Comparison of ENCODE assay signal across 19 cellular contexts in the genomic region with DNA sequence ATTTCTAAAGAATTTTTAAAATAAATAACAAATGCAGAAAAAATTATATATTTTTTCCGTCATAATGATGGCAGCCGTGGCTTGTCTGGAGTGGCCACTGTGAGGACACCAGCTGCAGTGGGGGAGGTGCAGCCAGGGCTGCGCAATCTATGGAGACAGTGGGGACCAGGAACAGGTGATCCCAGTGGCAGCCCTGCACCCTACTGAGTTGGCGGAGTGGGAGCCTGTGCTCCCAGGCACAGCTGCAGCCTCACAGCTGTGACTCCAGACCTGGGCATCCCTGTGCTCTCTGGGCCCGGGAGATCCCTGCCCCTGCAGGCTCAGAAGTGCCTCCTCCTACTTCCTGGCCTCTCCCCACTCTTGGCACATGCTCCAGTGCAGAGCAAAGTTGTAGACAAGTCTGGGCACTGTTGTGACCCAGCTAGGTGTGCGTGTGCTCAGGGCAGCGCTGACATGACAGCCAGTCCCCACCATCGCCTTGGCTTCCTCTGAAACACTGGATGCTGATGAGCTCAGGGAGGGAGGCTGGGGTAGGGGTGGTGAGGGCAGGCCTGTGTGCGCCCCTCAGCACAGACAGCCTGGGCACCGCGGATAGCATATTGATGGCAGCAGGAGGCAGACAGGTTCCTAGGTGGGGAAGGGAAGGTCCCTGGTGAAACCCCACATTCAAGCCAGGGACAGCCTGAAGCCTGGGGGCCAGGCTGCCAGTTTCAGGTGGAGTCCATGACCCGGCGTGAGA.
DNase-seq lines count a peak whose midpoint lies in the region; ATAC-seq and TF ChIP-seq lines count a peak whose summit lies in the region.
"Had no signal": no experiment of that assay in that cellular context is flagged by ENCODE, and none has a peak within 500 bp of the region (broad histone marks: within the 10 kb centered on the region; RNA-seq: fewer than 3 reads in every experiment).

No MANE protein-coding gene starts in this region.

- no peak overlapping the region for H2BK12ac ChIP-seq in neuronal stem cell (ENCODE audit: low read length)

- H3K27ac ChIP-seq in RWPE1: peak overlapping the region; percentile 78
- no peak overlapping the region for H3K27ac ChIP-seq in neuronal stem cell (replicated peaks; ENCODE audit: low read length)
- H3K27ac ChIP-seq: A549 had no signal

- no peak overlapping the region for H2AFZ ChIP-seq in neuronal stem cell (ENCODE audit: low read length)

- H3K27me3 ChIP-seq in BE2C (no peaks in the 10 kb centered on the region), neuronal stem cell (ENCODE audit: control insufficient read depth in 3 of 3, insufficient read depth in 3 of 3, low read depth in 1 of 3, low read length in 3 of 3) (no peaks in the 10 kb centered on the region)

- no peak overlapping the region for H3K4ac ChIP-seq in neuronal stem cell (ENCODE audit: low read length)

- H3K36me3 ChIP-seq in BE2C (no peaks in the 10 kb centered on the region), neuronal stem cell (replicated peaks in 1 of 2; ENCODE audit: control insufficient read depth in 2 of 2, insufficient read depth in 2 of 2, low read length in 2 of 2) (no peaks in the 10 kb centered on the region)

- no peaks in the 10 kb centered on the region for H3K79me1 ChIP-seq in neuronal stem cell (ENCODE audit: low read depth, low read length)

- H3K23ac ChIP-seq in neuronal stem cell (ENCODE audit: low read depth, low read length, poor library complexity): peak overlapping the region; percentile 49

- POLR2A ChIA-PET in RWPE1 (lab: Yijun Ruan, JAX; ENCODE audit: low non-redundant PET): no interaction called here

- H3K4me3 ChIP-seq in BE2C (ENCODE audit: low read depth, low read length) (no peak overlapping the region), neuronal stem cell (ENCODE audit: low read length in 2 of 2) (no peak overlapping the region)
- H3K4me3 ChIP-seq: A549 had no signal

- no peak overlapping the region for H2BK15ac ChIP-seq in neuronal stem cell (ENCODE audit: low read length)

- H3K4me1 ChIP-seq in BE2C (no peaks in the 10 kb centered on the region), neuronal stem cell (ENCODE audit: control insufficient read depth in 2 of 2, insufficient read depth in 1 of 2, low read depth in 1 of 2, low read length in 2 of 2) (no peaks in the 10 kb centered on the region)
- H3K4me1 ChIP-seq: A549 had no signal

- peak; percentile 88 for ATAC-seq in esophagus mucosa
- ATAC-seq: A549, Panc1 had no signal

- H3K9me3 ChIP-seq in BE2C (no peaks in the 10 kb centered on the region), neuronal stem cell (replicated peaks in 1 of 2; ENCODE audit: control insufficient read depth in 2 of 2, insufficient read depth in 1 of 2, low read depth in 1 of 2, low read length in 2 of 2) (peaks cover 0 to 9% of the 10 kb centered on the region in 2 donors)
- H3K9me3 ChIP-seq: A549 had no signal

- no peak overlapping the region for H3K9ac ChIP-seq in neuronal stem cell (ENCODE audit: low read depth, low read length, poor library complexity)

- H3K9me3 Mint-ChIP-seq in activated naive CD4-positive, alpha-beta T cell treated with anti-CD3 and anti-CD28 coated beads, Interleukin-2, amount 10 ng/mL, durations not matched to agents 7 days and 5 days: no peaks in the 10 kb centered on the region

- H4K91ac ChIP-seq in neuronal stem cell (ENCODE audit: low read depth, low read length, poor library complexity): no peak overlapping the region

- no peak overlapping the region for H3K4me2 ChIP-seq in neuronal stem cell (ENCODE audit: insufficient read depth, low read length, poor library complexity, severe bottlenecking)
- H3K4me2 ChIP-seq: A549 had no signal

- H4K8ac ChIP-seq in neuronal stem cell (ENCODE audit: low read depth, low read length): no peak overlapping the region

- H3K4me3 Mint-ChIP-seq in activated naive CD4-positive, alpha-beta T cell treated with anti-CD3 and anti-CD28 coated beads, Interleukin-2, amount 10 ng/mL, durations not matched to agents 7 days and 5 days: no peak overlapping the region
- H3K4me3 Mint-ChIP-seq: CD4-positive, CD25-positive, alpha-beta regulatory T cell had no signal

- H3K27me3 Mint-ChIP-seq in activated naive CD4-positive, alpha-beta T cell treated with anti-CD3 and anti-CD28 coated beads, Interleukin-2, amount 10 ng/mL, durations not matched to agents 7 days and 5 days: no peaks in the 10 kb centered on the region
- H3K27me3 Mint-ChIP-seq: CD4-positive, CD25-positive, alpha-beta regulatory T cell had no signal

- peak; percentile 9 for DNase-seq in BE2C
- no peak for DNase-seq in RWPE1 (ENCODE audit: low spot score)
- no peak for DNase-seq in neuronal stem cell (ENCODE audit: low spot score)
- DNase-seq in activated naive CD4-positive, alpha-beta T cell treated with anti-CD3 and anti-CD28 coated beads, Interleukin-2, amount 10 ng/mL, durations not matched to agents 7 days and 5 days: no peak
- no peak for DNase-seq in AML-193 (lab: John Stamatoyannopoulos, UW)
- no peak for DNase-seq in amygdala (lab: John Stamatoyannopoulos, UW)
- no peak for DNase-seq in dermis blood vessel endothelial cell
- DNase-seq: CD4-positive, CD25-positive, alpha-beta regulatory T cell; EL; GF-D8; KBM-7; NCI-H1105; NCI-H2029 treated with DMSO at 0.1 percent for 48 hours; NCI-H226; NCI-H510A treated with DMSO at 0.1 percent for 48 hours; NCI-H748 treated with DMSO at 0.1 percent for 48 hours had no signal

- no peaks in the 10 kb centered on the region for H3K4me1 Mint-ChIP-seq in activated naive CD4-positive, alpha-beta T cell treated with anti-CD3 and anti-CD28 coated beads, Interleukin-2, amount 10 ng/mL, durations not matched to agents 7 days and 5 days
- H3K4me1 Mint-ChIP-seq: CD4-positive, CD25-positive, alpha-beta regulatory T cell had no signal

- H3K36me3 Mint-ChIP-seq in activated naive CD4-positive, alpha-beta T cell treated with anti-CD3 and anti-CD28 coated beads, Interleukin-2, amount 10 ng/mL, durations not matched to agents 7 days and 5 days: no peaks in the 10 kb centered on the region
- H3K36me3 Mint-ChIP-seq: CD4-positive, CD25-positive, alpha-beta regulatory T cell had no signal

- no peak overlapping the region for H2BK5ac ChIP-seq in neuronal stem cell (ENCODE audit: low read length)

- no peak overlapping the region for H2BK120ac ChIP-seq in neuronal stem cell (ENCODE audit: low read depth, low read length)

- no peak overlapping the region for H3K14ac ChIP-seq in neuronal stem cell (ENCODE audit: low read length)

- CTCF ChIA-PET in RWPE1 (lab: Yijun Ruan, JAX): interaction anchor here (0.6 kb wide), 1 partner anchor 22 kb away, joined by 3 read pairs; no protein-coding TSS in a partner anchor
- CTCF ChIA-PET in activated naive CD4-positive, alpha-beta T cell treated with anti-CD3 and anti-CD28 coated beads, Interleukin-2, amount 10 ng/mL, durations not matched to agents 7 days and 5 days (lab: Charles Lee): no interaction called here

- no peak overlapping the region for H2AK5ac ChIP-seq in neuronal stem cell (ENCODE audit: low read depth, low read length)

- H3K27ac Mint-ChIP-seq in activated naive CD4-positive, alpha-beta T cell treated with anti-CD3 and anti-CD28 coated beads, Interleukin-2, amount 10 ng/mL, durations not matched to agents 7 days and 5 days: no peak overlapping the region
- H3K27ac Mint-ChIP-seq: CD4-positive, CD25-positive, alpha-beta regulatory T cell had no signal

- no CpG with 5 or more reads among the region's 13 CpGs for WGBS in neuronal stem cell (ENCODE audit: extremely low coverage in 2 of 2, insufficient read length in 2 of 2, insufficient replicate concordance in 1 of 2), 2 donors

- peak overlapping the region; percentile 72 for H3K18ac ChIP-seq in neuronal stem cell (ENCODE audit: low read length)

- no peak for TF ChIP-seq CTCF in BE2C (IDR thresholded peaks at IDR 0.05; ENCODE audit: low read depth, low read length)
- TF ChIP-seq CTCF in RWPE1 (conservative IDR thresholded peaks at IDR 0.05; ENCODE audit: low read depth): no peak
